ENCODE assay signal across 1 cellular context in the genomic region with DNA sequence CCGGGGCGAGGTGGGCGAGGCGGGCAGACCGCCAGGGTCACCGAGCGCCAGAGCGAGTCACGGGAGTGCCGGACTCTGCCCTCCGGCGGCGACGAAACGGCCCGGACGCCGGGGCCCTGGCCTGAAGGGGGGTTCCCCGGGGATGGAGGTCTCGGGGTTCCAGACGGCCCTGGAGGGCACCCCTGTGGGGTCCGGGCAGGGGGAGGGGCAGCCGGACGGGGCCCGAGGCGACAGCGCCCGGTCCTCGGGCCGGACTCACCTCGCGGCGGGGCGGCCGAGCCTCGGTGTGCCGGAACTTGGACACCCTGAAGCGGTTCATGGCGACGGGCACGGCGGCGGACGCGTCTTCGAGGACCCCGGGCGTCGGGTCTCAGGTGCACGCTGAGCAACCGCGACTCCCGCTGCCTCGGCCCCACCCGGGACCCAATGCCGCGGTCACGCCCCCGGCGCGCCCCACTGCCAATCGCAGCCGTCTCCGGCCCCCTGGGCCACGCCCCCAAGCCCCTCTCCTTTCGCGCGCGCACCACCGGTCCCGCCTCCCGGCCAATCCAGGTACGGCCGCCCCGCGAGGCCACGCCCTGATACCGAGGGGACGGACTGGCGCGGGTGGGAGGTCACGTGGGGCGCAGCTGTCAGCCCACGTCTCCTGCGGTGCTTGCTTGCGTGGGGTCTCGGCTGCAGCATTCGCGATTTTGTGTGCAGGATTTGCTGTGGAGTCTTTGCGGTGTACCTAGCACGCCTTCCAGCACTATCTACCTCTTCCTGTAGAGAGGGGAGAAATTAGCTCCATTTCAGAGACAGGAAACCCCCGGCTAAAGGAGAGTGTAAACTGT.
TF ChIP-seq lines count a peak whose summit lies in the region.

A gene (minus strand): TSS at position 397 of the 833 bp plus-strand sequence. CDS start 78 bp downstream, at position 319.

TF ChIP-seq in HepG2, 621 proteins besides CTCF, POLR2A, EP300 and RAD21 (continued from another document and continues in another):
- TF ChIP-seq, protein P1, sequence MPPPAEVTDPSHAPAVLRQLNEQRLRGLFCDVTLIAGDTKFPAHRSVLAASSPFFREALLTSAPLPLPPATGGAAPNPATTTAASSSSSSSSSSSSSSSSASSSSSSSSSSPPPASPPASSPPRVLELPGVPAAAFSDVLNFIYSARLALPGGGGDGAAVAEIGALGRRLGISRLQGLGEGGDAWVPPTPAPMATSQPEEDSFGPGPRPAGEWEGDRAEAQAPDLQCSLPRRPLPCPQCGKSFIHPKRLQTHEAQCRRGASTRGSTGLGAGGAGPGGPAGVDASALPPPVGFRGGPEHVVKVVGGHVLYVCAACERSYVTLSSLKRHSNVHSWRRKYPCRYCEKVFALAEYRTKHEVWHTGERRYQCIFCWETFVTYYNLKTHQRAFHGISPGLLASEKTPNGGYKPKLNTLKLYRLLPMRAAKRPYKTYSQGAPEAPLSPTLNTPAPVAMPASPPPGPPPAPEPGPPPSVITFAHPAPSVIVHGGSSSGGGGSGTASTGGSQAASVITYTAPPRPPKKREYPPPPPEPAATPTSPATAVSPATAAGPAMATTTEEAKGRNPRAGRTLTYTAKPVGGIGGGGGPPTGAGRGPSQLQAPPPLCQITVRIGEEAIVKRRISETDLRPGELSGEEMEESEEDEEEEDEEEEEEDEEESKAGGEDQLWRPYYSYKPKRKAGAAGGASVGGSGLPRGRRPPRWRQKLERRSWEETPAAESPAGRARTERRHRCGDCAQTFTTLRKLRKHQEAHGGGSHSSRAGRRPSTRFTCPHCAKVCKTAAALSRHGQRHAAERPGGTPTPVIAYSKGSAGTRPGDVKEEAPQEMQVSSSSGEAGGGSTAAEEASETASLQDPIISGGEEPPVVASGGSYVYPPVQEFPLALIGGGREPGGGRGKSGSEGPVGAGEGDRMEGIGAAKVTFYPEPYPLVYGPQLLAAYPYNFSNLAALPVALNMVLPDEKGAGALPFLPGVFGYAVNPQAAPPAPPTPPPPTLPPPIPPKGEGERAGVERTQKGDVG (CRISPR knock-in tag; IDR thresholded peaks at IDR 0.05; ENCODE audit: borderline replicate concordance), result no peak
- TF ChIP-seq ZNF317 (CRISPR knock-in tag; IDR thresholded peaks at IDR 0.05) (no peak), SOX6 (IDR thresholded peaks at IDR 0.05) (no peak), SOX6 (CRISPR knock-in tag; IDR thresholded peaks at IDR 0.05) (no peak), MBD4 (IDR thresholded peaks at IDR 0.05; ENCODE audit: borderline replicate concordance, low read length) (no peak), KDM6A (CRISPR knock-in tag; IDR thresholded peaks at IDR 0.05; ENCODE audit: low read depth) (no peak), FOXJ3 (CRISPR knock-in tag; IDR thresholded peaks at IDR 0.05; ENCODE audit: borderline replicate concordance) (no peak), ASH2L (IDR thresholded peaks at IDR 0.05; ENCODE audit: insufficient read length, low read depth, low read length) (no peak), ZNF354B (CRISPR knock-in tag; IDR thresholded peaks at IDR 0.05) (no peak), ZNF432 (CRISPR knock-in tag; IDR thresholded peaks at IDR 0.05; ENCODE audit: borderline replicate concordance) (no peak), PHF21A (CRISPR knock-in tag; IDR thresholded peaks at IDR 0.05) (0 out of 2 replicates have a peak, but pooled peaks have one; percentile 14), KDM5B (CRISPR knock-in tag; IDR thresholded peaks at IDR 0.05; ENCODE audit: borderline replicate concordance) (peak; percentile 77; the same call in 1 of the 2 replicates), TOPORS (CRISPR knock-in tag; IDR thresholded peaks at IDR 0.05) (no peak), NR2F1 (CRISPR knock-in tag; IDR thresholded peaks at IDR 0.05) (no peak), ZFP36L2 (CRISPR knock-in tag; IDR thresholded peaks at IDR 0.05) (no peak), SALL2 (CRISPR knock-in tag; IDR thresholded peaks at IDR 0.05) (peak; percentile 42; the same call in 1 of the 2 replicates), ZFYVE20 (CRISPR knock-in tag; IDR thresholded peaks at IDR 0.05; ENCODE audit: borderline replicate concordance, low read depth) (no peak), NPAS2 (CRISPR knock-in tag; IDR thresholded peaks at IDR 0.05; ENCODE audit: borderline replicate concordance) (no peak), CHD2 (IDR thresholded peaks at IDR 0.05; ENCODE audit: low read depth, low read length) (0 out of 2 replicates have a peak, but pooled peaks have one; percentile 8), ZNF234 (CRISPR knock-in tag; conservative IDR thresholded peaks at IDR 0.05) (no peak), ZNF33A (CRISPR knock-in tag; IDR thresholded peaks at IDR 0.05; ENCODE audit: borderline replicate concordance) (no peak), WIZ (CRISPR knock-in tag; IDR thresholded peaks at IDR 0.05) (0 out of 2 replicates have a peak, but pooled peaks have one; percentile 30)
- TF ChIP-seq, protein P2, sequence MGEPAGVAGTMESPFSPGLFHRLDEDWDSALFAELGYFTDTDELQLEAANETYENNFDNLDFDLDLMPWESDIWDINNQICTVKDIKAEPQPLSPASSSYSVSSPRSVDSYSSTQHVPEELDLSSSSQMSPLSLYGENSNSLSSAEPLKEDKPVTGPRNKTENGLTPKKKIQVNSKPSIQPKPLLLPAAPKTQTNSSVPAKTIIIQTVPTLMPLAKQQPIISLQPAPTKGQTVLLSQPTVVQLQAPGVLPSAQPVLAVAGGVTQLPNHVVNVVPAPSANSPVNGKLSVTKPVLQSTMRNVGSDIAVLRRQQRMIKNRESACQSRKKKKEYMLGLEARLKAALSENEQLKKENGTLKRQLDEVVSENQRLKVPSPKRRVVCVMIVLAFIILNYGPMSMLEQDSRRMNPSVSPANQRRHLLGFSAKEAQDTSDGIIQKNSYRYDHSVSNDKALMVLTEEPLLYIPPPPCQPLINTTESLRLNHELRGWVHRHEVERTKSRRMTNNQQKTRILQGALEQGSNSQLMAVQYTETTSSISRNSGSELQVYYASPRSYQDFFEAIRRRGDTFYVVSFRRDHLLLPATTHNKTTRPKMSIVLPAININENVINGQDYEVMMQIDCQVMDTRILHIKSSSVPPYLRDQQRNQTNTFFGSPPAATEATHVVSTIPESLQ (CRISPR knock-in tag; conservative IDR thresholded peaks at IDR 0.05), result no peak
- TF ChIP-seq, protein P3, sequence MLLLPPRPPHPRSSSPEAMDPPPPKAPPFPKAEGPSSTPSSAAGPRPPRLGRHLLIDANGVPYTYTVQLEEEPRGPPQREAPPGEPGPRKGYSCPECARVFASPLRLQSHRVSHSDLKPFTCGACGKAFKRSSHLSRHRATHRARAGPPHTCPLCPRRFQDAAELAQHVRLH (CRISPR knock-in tag; IDR thresholded peaks at IDR 0.05; ENCODE audit: borderline replicate concordance, low read depth), result no peak; the same call in 1 of the 2 replicates
- TF ChIP-seq, protein P4, sequence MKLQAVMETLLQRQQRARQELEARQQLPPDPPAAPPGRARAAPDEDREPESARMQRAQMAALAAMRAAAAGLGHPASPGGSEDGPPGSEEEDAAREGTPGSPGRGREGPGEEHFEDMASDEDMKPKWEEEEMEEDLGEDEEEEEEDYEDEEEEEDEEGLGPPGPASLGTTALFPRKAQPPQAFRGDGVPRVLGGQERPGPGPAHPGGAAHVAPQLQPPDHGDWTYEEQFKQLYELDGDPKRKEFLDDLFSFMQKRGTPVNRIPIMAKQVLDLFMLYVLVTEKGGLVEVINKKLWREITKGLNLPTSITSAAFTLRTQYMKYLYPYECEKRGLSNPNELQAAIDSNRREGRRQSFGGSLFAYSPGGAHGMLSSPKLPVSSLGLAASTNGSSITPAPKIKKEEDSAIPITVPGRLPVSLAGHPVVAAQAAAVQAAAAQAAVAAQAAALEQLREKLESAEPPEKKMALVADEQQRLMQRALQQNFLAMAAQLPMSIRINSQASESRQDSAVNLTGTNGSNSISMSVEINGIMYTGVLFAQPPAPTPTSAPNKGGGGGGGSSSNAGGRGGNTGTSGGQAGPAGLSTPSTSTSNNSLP (IDR thresholded peaks at IDR 0.05; ENCODE audit: low read depth, low read length), result no peak
- TF ChIP-seq, protein P5, sequence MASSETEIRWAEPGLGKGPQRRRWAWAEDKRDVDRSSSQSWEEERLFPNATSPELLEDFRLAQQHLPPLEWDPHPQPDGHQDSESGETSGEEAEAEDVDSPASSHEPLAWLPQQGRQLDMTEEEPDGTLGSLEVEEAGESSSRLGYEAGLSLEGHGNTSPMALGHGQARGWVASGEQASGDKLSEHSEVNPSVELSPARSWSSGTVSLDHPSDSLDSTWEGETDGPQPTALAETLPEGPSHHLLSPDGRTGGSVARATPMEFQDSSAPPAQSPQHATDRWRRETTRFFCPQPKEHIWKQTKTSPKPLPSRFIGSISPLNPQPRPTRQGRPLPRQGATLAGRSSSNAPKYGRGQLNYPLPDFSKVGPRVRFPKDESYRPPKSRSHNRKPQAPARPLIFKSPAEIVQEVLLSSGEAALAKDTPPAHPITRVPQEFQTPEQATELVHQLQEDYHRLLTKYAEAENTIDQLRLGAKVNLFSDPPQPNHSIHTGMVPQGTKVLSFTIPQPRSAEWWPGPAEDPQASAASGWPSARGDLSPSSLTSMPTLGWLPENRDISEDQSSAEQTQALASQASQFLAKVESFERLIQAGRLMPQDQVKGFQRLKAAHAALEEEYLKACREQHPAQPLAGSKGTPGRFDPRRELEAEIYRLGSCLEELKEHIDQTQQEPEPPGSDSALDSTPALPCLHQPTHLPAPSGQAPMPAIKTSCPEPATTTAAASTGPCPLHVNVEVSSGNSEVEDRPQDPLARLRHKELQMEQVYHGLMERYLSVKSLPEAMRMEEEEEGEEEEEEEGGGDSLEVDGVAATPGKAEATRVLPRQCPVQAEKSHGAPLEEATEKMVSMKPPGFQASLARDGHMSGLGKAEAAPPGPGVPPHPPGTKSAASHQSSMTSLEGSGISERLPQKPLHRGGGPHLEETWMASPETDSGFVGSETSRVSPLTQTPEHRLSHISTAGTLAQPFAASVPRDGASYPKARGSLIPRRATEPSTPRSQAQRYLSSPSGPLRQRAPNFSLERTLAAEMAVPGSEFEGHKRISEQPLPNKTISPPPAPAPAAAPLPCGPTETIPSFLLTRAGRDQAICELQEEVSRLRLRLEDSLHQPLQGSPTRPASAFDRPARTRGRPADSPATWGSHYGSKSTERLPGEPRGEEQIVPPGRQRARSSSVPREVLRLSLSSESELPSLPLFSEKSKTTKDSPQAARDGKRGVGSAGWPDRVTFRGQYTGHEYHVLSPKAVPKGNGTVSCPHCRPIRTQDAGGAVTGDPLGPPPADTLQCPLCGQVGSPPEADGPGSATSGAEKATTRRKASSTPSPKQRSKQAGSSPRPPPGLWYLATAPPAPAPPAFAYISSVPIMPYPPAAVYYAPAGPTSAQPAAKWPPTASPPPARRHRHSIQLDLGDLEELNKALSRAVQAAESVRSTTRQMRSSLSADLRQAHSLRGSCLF (CRISPR knock-in tag; IDR thresholded peaks at IDR 0.05; ENCODE audit: borderline replicate concordance), result no peak
- TF ChIP-seq, protein P6, sequence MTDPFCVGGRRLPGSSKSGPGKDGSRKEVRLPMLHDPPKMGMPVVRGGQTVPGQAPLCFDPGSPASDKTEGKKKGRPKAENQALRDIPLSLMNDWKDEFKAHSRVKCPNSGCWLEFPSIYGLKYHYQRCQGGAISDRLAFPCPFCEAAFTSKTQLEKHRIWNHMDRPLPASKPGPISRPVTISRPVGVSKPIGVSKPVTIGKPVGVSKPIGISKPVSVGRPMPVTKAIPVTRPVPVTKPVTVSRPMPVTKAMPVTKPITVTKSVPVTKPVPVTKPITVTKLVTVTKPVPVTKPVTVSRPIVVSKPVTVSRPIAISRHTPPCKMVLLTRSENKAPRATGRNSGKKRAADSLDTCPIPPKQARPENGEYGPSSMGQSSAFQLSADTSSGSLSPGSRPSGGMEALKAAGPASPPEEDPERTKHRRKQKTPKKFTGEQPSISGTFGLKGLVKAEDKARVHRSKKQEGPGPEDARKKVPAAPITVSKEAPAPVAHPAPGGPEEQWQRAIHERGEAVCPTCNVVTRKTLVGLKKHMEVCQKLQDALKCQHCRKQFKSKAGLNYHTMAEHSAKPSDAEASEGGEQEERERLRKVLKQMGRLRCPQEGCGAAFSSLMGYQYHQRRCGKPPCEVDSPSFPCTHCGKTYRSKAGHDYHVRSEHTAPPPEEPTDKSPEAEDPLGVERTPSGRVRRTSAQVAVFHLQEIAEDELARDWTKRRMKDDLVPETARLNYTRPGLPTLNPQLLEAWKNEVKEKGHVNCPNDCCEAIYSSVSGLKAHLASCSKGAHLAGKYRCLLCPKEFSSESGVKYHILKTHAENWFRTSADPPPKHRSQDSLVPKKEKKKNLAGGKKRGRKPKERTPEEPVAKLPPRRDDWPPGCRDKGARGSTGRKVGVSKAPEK (CRISPR knock-in tag; IDR thresholded peaks at IDR 0.05; ENCODE audit: borderline replicate concordance), result no peak
- TF ChIP-seq, protein P7, sequence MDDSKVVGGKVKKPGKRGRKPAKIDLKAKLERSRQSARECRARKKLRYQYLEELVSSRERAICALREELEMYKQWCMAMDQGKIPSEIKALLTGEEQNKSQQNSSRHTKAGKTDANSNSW (CRISPR knock-in tag; IDR thresholded peaks at IDR 0.05; ENCODE audit: borderline replicate concordance), result no peak
- TF ChIP-seq, protein P8, sequence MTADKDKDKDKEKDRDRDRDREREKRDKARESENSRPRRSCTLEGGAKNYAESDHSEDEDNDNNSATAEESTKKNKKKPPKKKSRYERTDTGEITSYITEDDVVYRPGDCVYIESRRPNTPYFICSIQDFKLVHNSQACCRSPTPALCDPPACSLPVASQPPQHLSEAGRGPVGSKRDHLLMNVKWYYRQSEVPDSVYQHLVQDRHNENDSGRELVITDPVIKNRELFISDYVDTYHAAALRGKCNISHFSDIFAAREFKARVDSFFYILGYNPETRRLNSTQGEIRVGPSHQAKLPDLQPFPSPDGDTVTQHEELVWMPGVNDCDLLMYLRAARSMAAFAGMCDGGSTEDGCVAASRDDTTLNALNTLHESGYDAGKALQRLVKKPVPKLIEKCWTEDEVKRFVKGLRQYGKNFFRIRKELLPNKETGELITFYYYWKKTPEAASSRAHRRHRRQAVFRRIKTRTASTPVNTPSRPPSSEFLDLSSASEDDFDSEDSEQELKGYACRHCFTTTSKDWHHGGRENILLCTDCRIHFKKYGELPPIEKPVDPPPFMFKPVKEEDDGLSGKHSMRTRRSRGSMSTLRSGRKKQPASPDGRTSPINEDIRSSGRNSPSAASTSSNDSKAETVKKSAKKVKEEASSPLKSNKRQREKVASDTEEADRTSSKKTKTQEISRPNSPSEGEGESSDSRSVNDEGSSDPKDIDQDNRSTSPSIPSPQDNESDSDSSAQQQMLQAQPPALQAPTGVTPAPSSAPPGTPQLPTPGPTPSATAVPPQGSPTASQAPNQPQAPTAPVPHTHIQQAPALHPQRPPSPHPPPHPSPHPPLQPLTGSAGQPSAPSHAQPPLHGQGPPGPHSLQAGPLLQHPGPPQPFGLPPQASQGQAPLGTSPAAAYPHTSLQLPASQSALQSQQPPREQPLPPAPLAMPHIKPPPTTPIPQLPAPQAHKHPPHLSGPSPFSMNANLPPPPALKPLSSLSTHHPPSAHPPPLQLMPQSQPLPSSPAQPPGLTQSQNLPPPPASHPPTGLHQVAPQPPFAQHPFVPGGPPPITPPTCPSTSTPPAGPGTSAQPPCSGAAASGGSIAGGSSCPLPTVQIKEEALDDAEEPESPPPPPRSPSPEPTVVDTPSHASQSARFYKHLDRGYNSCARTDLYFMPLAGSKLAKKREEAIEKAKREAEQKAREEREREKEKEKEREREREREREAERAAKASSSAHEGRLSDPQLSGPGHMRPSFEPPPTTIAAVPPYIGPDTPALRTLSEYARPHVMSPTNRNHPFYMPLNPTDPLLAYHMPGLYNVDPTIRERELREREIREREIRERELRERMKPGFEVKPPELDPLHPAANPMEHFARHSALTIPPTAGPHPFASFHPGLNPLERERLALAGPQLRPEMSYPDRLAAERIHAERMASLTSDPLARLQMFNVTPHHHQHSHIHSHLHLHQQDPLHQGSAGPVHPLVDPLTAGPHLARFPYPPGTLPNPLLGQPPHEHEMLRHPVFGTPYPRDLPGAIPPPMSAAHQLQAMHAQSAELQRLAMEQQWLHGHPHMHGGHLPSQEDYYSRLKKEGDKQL (CRISPR knock-in tag; IDR thresholded peaks at IDR 0.05; ENCODE audit: low read depth), result no peak
